ENCODE assay signal across 1 cellular context in genomic region chr3:44661189-44661588, GRCh38.
TF ChIP-seq lines count a peak whose summit lies in the region.

No MANE protein-coding gene starts in this region.

TF ChIP-seq in GM12878, 131 proteins besides CTCF, POLR2A, EP300 and RAD21:
- TF ChIP-seq RAD51 (IDR thresholded peaks at IDR 0.05) (no peak), ZNF384 (IDR thresholded peaks at IDR 0.05; ENCODE audit: borderline replicate concordance, low read depth, low read length) (no peak), TCF7 (IDR thresholded peaks at IDR 0.05; ENCODE audit: borderline replicate concordance) (no peak), NFXL1 (IDR thresholded peaks at IDR 0.05; ENCODE audit: borderline replicate concordance) (no peak), E4F1 (IDR thresholded peaks at IDR 0.05; ENCODE audit: borderline replicate concordance, partially characterized antibody) (no peak), CEBPB (IDR thresholded peaks at IDR 0.05; ENCODE audit: borderline replicate concordance in 1 of 2, low read depth in 2 of 2, low read length in 2 of 2) (no peak), PRDM15 (CRISPR knock-in tag; IDR thresholded peaks at IDR 0.05) (no peak), SIN3A (IDR thresholded peaks at IDR 0.05; ENCODE audit: low read depth, low read length) (no peak), ZNF24 (IDR thresholded peaks at IDR 0.05) (no peak), YY1 (IDR thresholded peaks at IDR 0.05; ENCODE audit: low read depth, low read length) (no peak), BRCA1 (IDR thresholded peaks at IDR 0.05; ENCODE audit: low read depth, low read length) (no peak), SIX5 (IDR thresholded peaks at IDR 0.05; ENCODE audit: low read depth, low read length, severe bottlenecking) (no peak), CREB1 (IDR thresholded peaks at IDR 0.05; ENCODE audit: low read depth) (no peak), STAT1 (conservative IDR thresholded peaks at IDR 0.05) (no peak), SMAD1 (IDR thresholded peaks at IDR 0.05; ENCODE audit: low read depth, partially characterized antibody) (no peak), E2F4 (IDR thresholded peaks at IDR 0.05; ENCODE audit: low read depth, low read length) (no peak)
TF ChIP-seq in GM12878: peak in this region for 0.
